9 cellular contexts compared by ENCODE assay signal in the genomic region with DNA sequence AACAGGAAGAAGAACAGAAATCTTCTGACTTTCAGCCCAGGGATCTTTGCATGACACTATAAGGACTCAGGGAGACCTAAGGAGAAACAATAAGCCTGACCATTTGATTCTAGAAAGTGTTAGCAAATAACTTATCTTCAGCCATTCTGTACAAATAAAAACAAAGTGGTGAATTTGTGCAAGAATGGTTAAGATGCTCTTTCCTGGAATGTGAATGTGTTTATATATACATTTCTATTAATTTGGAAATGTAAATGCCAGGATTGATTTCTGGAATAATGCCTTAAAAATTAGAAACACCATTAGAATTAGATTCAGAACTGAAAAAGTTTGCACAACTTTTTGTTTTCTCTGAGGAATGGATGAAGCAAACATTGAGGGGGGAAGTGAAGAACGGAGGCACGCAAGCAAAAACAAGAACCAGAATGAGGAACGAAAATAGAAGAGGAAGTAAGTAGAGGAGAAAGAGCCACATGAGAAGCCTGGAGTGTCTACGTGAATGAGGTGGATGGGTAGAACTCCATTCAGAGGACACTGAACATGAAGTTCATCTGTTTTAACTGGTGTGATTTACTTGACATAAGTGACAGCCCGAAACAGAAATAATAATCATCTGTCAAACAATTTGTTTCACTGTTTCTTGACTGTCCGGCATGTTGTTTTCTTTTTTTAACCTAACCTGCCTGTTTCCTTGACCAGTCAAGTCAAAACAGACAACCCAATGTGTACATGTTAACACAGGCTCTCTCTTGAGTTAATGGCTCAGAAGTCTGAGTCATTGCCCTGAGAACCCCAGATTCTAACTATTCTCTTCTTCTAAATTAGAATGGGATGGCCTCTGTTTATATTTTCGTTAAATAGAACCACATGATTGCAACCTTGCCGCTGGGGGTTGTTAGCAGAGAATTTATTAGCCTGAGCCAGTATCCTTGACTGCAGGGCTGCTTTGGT.
DNase-seq lines count a peak whose midpoint lies in the region; ATAC-seq and TF ChIP-seq lines count a peak whose summit lies in the region.
"Had no signal": no experiment of that assay in that cellular context is flagged by ENCODE, and none has a peak within 500 bp of the region (broad histone marks: within the 10 kb centered on the region; RNA-seq: fewer than 3 reads in every experiment).

No MANE protein-coding gene starts in this region.

- DNase-seq in Right ventricle myocardium superior, result no peak
- no peak for DNase-seq in right cardiac atrium
- DNase-seq in activated B cell treated with CpG ODN at 0.5 μM for 24 hours, result no peak
- DNase-seq in ureter (ENCODE audit: low spot score), result no peak
- DNase-seq in dermis blood vessel endothelial cell, result no peak
- no peak for DNase-seq in 8988T

- WGBS in right cardiac atrium, result 52% methylated on average over 8 of the region's 8 CpGs

- no peak for TF ChIP-seq CTCF in activated B cell treated with CpG ODN at 0.5 μM for 24 hours (IDR thresholded peaks at IDR 0.05)

- no peak overlapping the region for H3K9ac ChIP-seq in subcutaneous abdominal adipose tissue (ENCODE audit: low read length in 5 of 5)

- H3K4me3 ChIP-seq in right cardiac atrium (ENCODE audit: low read length) (no peak overlapping the region), subcutaneous abdominal adipose tissue (ENCODE audit: low read depth in 1 of 5, low read length in 5 of 5) (no peak overlapping the region)

- no peaks in the 10 kb centered on the region for H3K9me3 ChIP-seq in right cardiac atrium (ENCODE audit: control insufficient read depth, low read length)
- H3K9me3 ChIP-seq in subcutaneous abdominal adipose tissue (ENCODE audit: control insufficient read depth in 5 of 5, low read length in 5 of 5), result no peaks in the 10 kb centered on the region

- ATAC-seq in Right ventricle myocardium superior (ENCODE audit: poor library complexity) (peak; percentile 61), right cardiac atrium (no peak), HG03064 (IDR thresholded peaks at IDR 0.05; ENCODE audit: low read depth, unreplicated experiment) (peak; percentile 86), activated B cell treated with CpG ODN at 0.5 μM for 24 hours (ENCODE audit: low read depth) (peak; percentile 77)

- CTCF ChIA-PET in activated B cell treated with CpG ODN at 0.5 μM for 24 hours (lab: Charles Lee), result no interaction called here

- POLR2A ChIA-PET in activated B cell treated with CpG ODN at 0.5 μM for 24 hours (lab: Charles Lee), result no interaction called here

- peak overlapping the region; percentile 0 for H3K4me3 Mint-ChIP-seq in activated B cell treated with CpG ODN at 0.5 μM for 24 hours

- intact Hi-C loops in Right ventricle myocardium superior (cut with DNase I), result no loop called here
- intact Hi-C loops in right cardiac atrium (cut with DNase I), result no loop called here
- intact Hi-C loops in activated B cell treated with CpG ODN at 0.5 μM for 24 hours (cut with micrococcal nuclease), result no loop called here

- H3K27ac Mint-ChIP-seq in activated B cell treated with CpG ODN at 0.5 μM for 24 hours, result peak overlapping the region; percentile 14

- no peaks in the 10 kb centered on the region for H3K36me3 Mint-ChIP-seq in activated B cell treated with CpG ODN at 0.5 μM for 24 hours (ENCODE audit: low read depth)

- H3K27me3 ChIP-seq in right cardiac atrium (ENCODE audit: control insufficient read depth, insufficient read depth) (no peaks in the 10 kb centered on the region), subcutaneous abdominal adipose tissue (ENCODE audit: control insufficient read depth in 5 of 5, insufficient read depth in 4 of 5, low read length in 5 of 5) (no peaks in the 10 kb centered on the region)

- no peak overlapping the region for H3K27ac ChIP-seq in right cardiac atrium (ENCODE audit: low read length)
- peak overlapping the region; percentile 67 for H3K27ac ChIP-seq in subcutaneous abdominal adipose tissue (ENCODE audit: low read depth, low read length)
- H3K27ac ChIP-seq: VCaP had no signal

- no peaks in the 10 kb centered on the region for H3K36me3 ChIP-seq in subcutaneous abdominal adipose tissue (ENCODE audit: control insufficient read depth in 5 of 5, insufficient read depth in 5 of 5, low read length in 5 of 5)

- peaks cover 40% of the 10 kb centered on the region for H3K4me1 Mint-ChIP-seq in activated B cell treated with CpG ODN at 0.5 μM for 24 hours

- no peaks in the 10 kb centered on the region for H3K9me3 Mint-ChIP-seq in activated B cell treated with CpG ODN at 0.5 μM for 24 hours

- H3K4me1 ChIP-seq in right cardiac atrium (ENCODE audit: control insufficient read depth, insufficient read depth, low read length) (no peaks in the 10 kb centered on the region), subcutaneous abdominal adipose tissue (ENCODE audit: control insufficient read depth in 5 of 5, insufficient read depth in 5 of 5, low read length in 5 of 5) (peaks cover 7 to 61% (median 45%) of the 10 kb centered on the region in 5 donors)

- no peaks in the 10 kb centered on the region for H3K27me3 Mint-ChIP-seq in activated B cell treated with CpG ODN at 0.5 μM for 24 hours

Comparison
In these comparisons a context has a peak if more than half of its experiments do, and no peak if none do; other contexts are left out.
1. ATAC-seq: peak in Right ventricle myocardium superior (single experiment), HG03064 (single experiment) and activated B cell treated with CpG ODN at 0.5 μM for 24 hours (single experiment); none in right cardiac atrium (0 of 2).